11 cellular contexts compared by ENCODE assay signal in the genomic region with DNA sequence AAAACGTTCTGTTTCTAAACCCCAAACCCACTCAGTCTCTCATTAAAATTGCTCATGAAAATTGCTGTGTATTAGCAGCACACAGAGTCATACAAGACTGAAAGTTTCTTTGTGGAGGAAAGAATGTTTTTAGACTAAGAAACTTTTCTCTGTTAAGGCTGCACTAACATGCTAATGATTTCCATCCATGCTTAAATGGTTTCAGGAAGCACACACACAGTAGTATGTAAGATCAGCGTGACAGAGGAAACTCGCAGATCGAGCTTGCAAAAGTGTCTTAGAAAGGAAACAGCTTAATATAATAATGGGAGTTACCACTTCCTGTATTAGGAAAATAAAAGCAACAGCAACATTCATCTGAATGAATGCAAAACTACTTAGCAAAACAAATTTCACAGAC.
DNase-seq lines count a peak whose midpoint lies in the region; ATAC-seq and TF ChIP-seq lines count a peak whose summit lies in the region.
"Had no signal": no experiment of that assay in that cellular context is flagged by ENCODE, and none has a peak within 500 bp of the region (broad histone marks: within the 10 kb centered on the region; RNA-seq: fewer than 3 reads in every experiment).

No MANE protein-coding gene starts in this region.

- H2AK5ac ChIP-seq in trophoblast cell (ENCODE audit: low read length), result no peak overlapping the region

- H4K91ac ChIP-seq in trophoblast cell (ENCODE audit: low read depth, low read length), result no peak overlapping the region

- H3K36me3 ChIP-seq in DND-41 (ENCODE audit: insufficient read depth, low read length), result no peaks in the 10 kb centered on the region
- H3K36me3 ChIP-seq in brain microvascular endothelial cell (replicated peaks), result no peaks in the 10 kb centered on the region
- no peaks in the 10 kb centered on the region for H3K36me3 ChIP-seq in trophoblast cell (ENCODE audit: control insufficient read depth in 1 of 2, insufficient read depth in 2 of 2, low read length in 2 of 2)
- H3K36me3 ChIP-seq: pancreas had no signal

- no peak overlapping the region for H3K18ac ChIP-seq in trophoblast cell (ENCODE audit: low read length)

- H3K14ac ChIP-seq in trophoblast cell (ENCODE audit: low read length), result no peak overlapping the region

- no peaks in the 10 kb centered on the region for H3K27me3 ChIP-seq in DND-41 (ENCODE audit: insufficient read depth, low read length, poor library complexity)
- H3K27me3 ChIP-seq in brain microvascular endothelial cell (replicated peaks), result no peaks in the 10 kb centered on the region
- no peaks in the 10 kb centered on the region for H3K27me3 ChIP-seq in trophoblast cell (ENCODE audit: insufficient read depth, low read length)
- H3K27me3 ChIP-seq: pancreas had no signal

- peak overlapping the region; percentile 78 for H3K27ac ChIP-seq in DND-41 (ENCODE audit: low read length)
- H3K27ac ChIP-seq in brain microvascular endothelial cell, result no peak overlapping the region
- no peak overlapping the region for H3K27ac ChIP-seq in trophoblast cell (ENCODE audit: low read depth, low read length)
- H3K27ac ChIP-seq: pancreas had no signal

- peak overlapping the region; percentile 44 for H3K4me2 ChIP-seq in DND-41 (ENCODE audit: insufficient read depth, low read length)
- no peak overlapping the region for H3K4me2 ChIP-seq in trophoblast cell (ENCODE audit: low read length)

- no peak overlapping the region for H3K4ac ChIP-seq in trophoblast cell (ENCODE audit: low read depth, low read length)

- DNase-seq in DND-41 (peak; percentile 35), fibroblast of gingiva (ENCODE audit: low read depth) (peak; percentile 59), brain microvascular endothelial cell (no peak), trophoblast cell (no peak)
- DNase-seq in stimulated activated CD4-positive, alpha-beta T cell treated with anti-CD3 and anti-CD28 coated beads, Interleukin-2, amount 100 ng/mL, for 48 hours, result no peak
- DNase-seq: hippocampal formation, NCI-H187, pancreas had no signal

- no peak overlapping the region for H4K12ac ChIP-seq in trophoblast cell (ENCODE audit: low read depth, low read length)

- H3K9ac ChIP-seq in DND-41 (ENCODE audit: low read depth, low read length), result peak overlapping the region; percentile 24; the same call in 1 of the 2 replicates
- H3K9ac ChIP-seq in trophoblast cell (ENCODE audit: low read length), result no peak overlapping the region

- H4K20me1 ChIP-seq in DND-41 (ENCODE audit: insufficient read depth, low read length), result no peaks in the 10 kb centered on the region

- H3K79me2 ChIP-seq in DND-41 (ENCODE audit: insufficient read depth, low read length), result no peaks in the 10 kb centered on the region
- no peaks in the 10 kb centered on the region for H3K79me2 ChIP-seq in trophoblast cell (ENCODE audit: control insufficient read depth, insufficient read depth, low read length, poor library complexity)

- H3K4me1 ChIP-seq in DND-41 (ENCODE audit: insufficient read depth, low read length) (peaks cover 30% of the 10 kb centered on the region), trophoblast cell (ENCODE audit: control insufficient read depth in 1 of 2, insufficient read depth in 2 of 2, low read length in 2 of 2) (no peaks in the 10 kb centered on the region)

- no peak overlapping the region for H2BK5ac ChIP-seq in trophoblast cell (ENCODE audit: low read depth, low read length, poor library complexity)

- H3K9me3 ChIP-seq in DND-41 (ENCODE audit: insufficient read depth, low read length, severe bottlenecking) (no peaks in the 10 kb centered on the region), trophoblast cell (ENCODE audit: insufficient read depth, low read depth, low read length) (peaks cover 4% of the 10 kb centered on the region)
- H3K9me3 ChIP-seq: pancreas had no signal

- no peak overlapping the region for H2BK120ac ChIP-seq in trophoblast cell (ENCODE audit: insufficient read depth, low read length, poor library complexity)

- ATAC-seq in DND-41 (ENCODE audit: insufficient read depth, low read depth), result peak; percentile 82
- peak; percentile 55 for ATAC-seq in GM19397 (IDR thresholded peaks at IDR 0.05; ENCODE audit: unreplicated experiment)
- ATAC-seq in HG03432 (IDR thresholded peaks at IDR 0.05; ENCODE audit: unreplicated experiment), result peak; percentile 69
- no peak for ATAC-seq in HG02642 (IDR thresholded peaks at IDR 0.05; ENCODE audit: poor library complexity, unreplicated experiment)

- no CpG with 5 or more reads among the region's 4 CpGs for WGBS in trophoblast cell (ENCODE audit: extremely low coverage, insufficient coverage, insufficient read length)

- H3K79me1 ChIP-seq in trophoblast cell (ENCODE audit: low read length), result no peaks in the 10 kb centered on the region

- no peak overlapping the region for H2BK12ac ChIP-seq in trophoblast cell (ENCODE audit: low read length)

- H2AFZ ChIP-seq in DND-41 (ENCODE audit: low read depth, low read length), result peak overlapping the region; percentile 60
- no peak overlapping the region for H2AFZ ChIP-seq in trophoblast cell (ENCODE audit: insufficient read depth, low read length, poor library complexity)

- TF ChIP-seq CTCF in DND-41 (IDR thresholded peaks at IDR 0.05; ENCODE audit: borderline replicate concordance, extremely low read depth, low read length, poor library complexity, severe bottlenecking) (no peak), brain microvascular endothelial cell (IDR thresholded peaks at IDR 0.05; ENCODE audit: low read depth, low read length, missing control alignments) (no peak)

- H3K23ac ChIP-seq in trophoblast cell (ENCODE audit: low read length), result no peak overlapping the region

- no peak overlapping the region for H4K8ac ChIP-seq in trophoblast cell (ENCODE audit: low read depth, low read length)

- H3K4me3 ChIP-seq in DND-41 (ENCODE audit: low read depth in 1 of 2, low read length in 2 of 2) (no peak overlapping the region), brain microvascular endothelial cell (ENCODE audit: low read depth, low read length) (no peak overlapping the region), trophoblast cell (ENCODE audit: low read depth, low read length) (no peak overlapping the region)
- H3K4me3 ChIP-seq: pancreas had no signal

- in situ Hi-C loops in brain microvascular endothelial cell (cut with HindIII; ENCODE audit: low pct_ligation_motif_present, low sequenced_read_pairs), result no loop called here

Comparison
In these comparisons a context has a peak if more than half of its experiments do, and no peak if none do; other contexts are left out.
1. DNase-seq: peak in DND-41 (single experiment) and fibroblast of gingiva (single experiment); none in brain microvascular endothelial cell (single experiment), stimulated activated CD4-positive, alpha-beta T cell treated with anti-CD3 and anti-CD28 coated beads, Interleukin-2, amount 100 ng/mL, for 48 hours (0 of 2) and trophoblast cell (0 of 2).